In genomic region chr3:157100079-157100477, GRCh38 we compare ENCODE assay signal across 1 cellular context.
TF ChIP-seq lines count a peak whose summit lies in the region.

No MANE protein-coding gene starts in this region.

TF ChIP-seq in K562, 482 proteins besides CTCF, POLR2A, EP300 and RAD21:
- TF ChIP-seq ZNF263 (CRISPR knock-in tag; IDR thresholded peaks at IDR 0.05; ENCODE audit: borderline replicate concordance) (peak; percentile 44; the same call in 1 of the 2 replicates), LCOR (CRISPR knock-in tag; IDR thresholded peaks at IDR 0.05) (no peak)
